Comparison of ENCODE assay signal across 26 cellular contexts in genomic region chr1:28428012-28428411, GRCh38. TPM values are rescaled to one million over a fixed set of nuclear protein-coding genes. Genes with fewer than 3 reads are reported as not detected.
DNase-seq lines count a peak whose midpoint lies in the region; ATAC-seq, FAIRE-seq and TF ChIP-seq lines count a peak whose summit lies in the region.
"Had no signal": no experiment of that assay in that cellular context is flagged by ENCODE, and none has a peak within 500 bp of the region (broad histone marks: within the 10 kb centered on the region; RNA-seq: fewer than 3 reads in every experiment).

No MANE protein-coding gene starts in this region.

- RAD21 ChIA-PET in GM12878 (lab: Charles Lee; ENCODE audit: unreplicated experiment), result no interaction called here

- H3K18ac ChIP-seq in trophoblast cell (ENCODE audit: low read length), result no peak overlapping the region

- no peak overlapping the region for H4K12ac ChIP-seq in trophoblast cell (ENCODE audit: low read depth, low read length)

- TF ChIP-seq POLR2A in GM12878 (IDR thresholded peaks at IDR 0.05; ENCODE audit: low read depth, low read length) (no peak), GM12892 (IDR thresholded peaks at IDR 0.05; ENCODE audit: low read depth, low read length) (no peak)

- no peak overlapping the region for H2BK5ac ChIP-seq in trophoblast cell (ENCODE audit: low read depth, low read length, poor library complexity)

- H3K14ac ChIP-seq in trophoblast cell (ENCODE audit: low read length), result no peak overlapping the region

- peak; percentile 70 for ATAC-seq in GM12878
- no peak for ATAC-seq in HG02973 (IDR thresholded peaks at IDR 0.05; ENCODE audit: unreplicated experiment)
- ATAC-seq: activated T-cell treated with anti-CD3 and anti-CD28 coated beads, Interleukin-2, amount 50 U/mL, for 4 hours had no signal

- H2BK12ac ChIP-seq in trophoblast cell (ENCODE audit: low read length), result no peak overlapping the region

- peak in 1 of 2 experiments; percentile 62; a peak in 1 of 4 replicates for TF ChIP-seq EP300 in GM12878 (IDR thresholded peaks at IDR 0.05; ENCODE audit: borderline replicate concordance in 1 of 2, control insufficient read depth in 1 of 2, low read depth in 2 of 2, low read length in 2 of 2)

- no peaks in the 10 kb centered on the region for H3K9me3 ChIP-seq in BLaER1 treated with 17β-estradiol and CSF1 and Interleukin-3, amounts not matched to agents 10 nM and 100 nM (replicated peaks in 1 of 11)
- H3K9me3 ChIP-seq in GM12878 (replicated peaks; ENCODE audit: control insufficient read depth, insufficient read depth, low read length) (no peaks in the 10 kb centered on the region), trophoblast cell (ENCODE audit: insufficient read depth, low read depth, low read length) (no peaks in the 10 kb centered on the region)
- H3K9me3 ChIP-seq: Caco-2, tibial nerve had no signal

- no peak overlapping the region for H4K91ac ChIP-seq in trophoblast cell (ENCODE audit: low read depth, low read length)

- no peak for DNase-seq in GM18507 (ENCODE audit: extremely low spot score, insufficient read length, low read depth)
- peak; percentile 75 for DNase-seq in NOMO-1 treated with DMSO at 0.1 percent for 48 hours (lab: John Stamatoyannopoulos, UW; ENCODE audit: unreplicated experiment)
- no peak for DNase-seq in GM12878 (ENCODE audit: low read depth, low spot score)
- DNase-seq in trophoblast cell, result no peak
- DNase-seq in GM12892 (ENCODE audit: insufficient read length), result no peak
- no peak for DNase-seq in NCI-H187 (lab: John Stamatoyannopoulos, UW)
- DNase-seq: activated CD4-positive, alpha-beta T cell treated with anti-CD3 and anti-CD28 coated beads for 1 hour; activated naive CD4-positive, alpha-beta T cell treated with Interleukin-2 at 50 U/mL for 16 hours; activated T-cell treated with anti-CD3 and anti-CD28 coated beads, Interleukin-2, amount 50 U/mL, for 4 hours; amniotic stem cell; Caco-2; mesenchymal stem cell; naive B cell; NCI-H1417; NCI-H2107; NCI-H510A treated with DMSO at 0.1 percent for 48 hours; NK-92 treated with Interleukin-12 subunit alpha and Interleukin-12 subunit beta, amount 100 ng/mL, for 24 hours; occipital lobe; retina; stimulated activated CD4-positive, alpha-beta T cell treated with anti-CD3 and anti-CD28 coated beads, Interleukin-4, amount 100 ng/mL, for 24 hours had no signal

- SMC1A ChIA-PET in GM12878 (lab: Charles Lee; ENCODE audit: uncharacterized antibody, unreplicated experiment), result interaction anchor here (0.8 to 2.0 kb wide), 8 partner anchors 10 to 179 kb away, joined by 3 to 5 read pairs (median 4); no protein-coding TSS in a partner anchor

- H3K27me3 ChIP-seq in BLaER1 treated with 17β-estradiol and CSF1 and Interleukin-3, amounts not matched to agents 10 nM and 100 nM, result no peaks in the 10 kb centered on the region
- H3K27me3 ChIP-seq in GM12878 (replicated peaks in 1 of 2; ENCODE audit: control insufficient read depth in 2 of 2, insufficient read depth in 2 of 2, low read length in 1 of 2) (no peaks in the 10 kb centered on the region), trophoblast cell (ENCODE audit: insufficient read depth, low read length) (no peaks in the 10 kb centered on the region)
- H3K27me3 ChIP-seq: tibial nerve had no signal

- H4K8ac ChIP-seq in trophoblast cell (ENCODE audit: low read depth, low read length), result no peak overlapping the region

- H2BK120ac ChIP-seq in trophoblast cell (ENCODE audit: insufficient read depth, low read length, poor library complexity), result no peak overlapping the region

- WGBS in GM12878 (ENCODE audit: insufficient coverage, insufficient replicate concordance, low lambda C conversion rate, missing lambda C conversion rate), result 0% methylated on average over 1 of the region's 1 CpG
- whole genome bisulfite sequencing in trophoblast cell (ENCODE audit: extremely low coverage, insufficient coverage, insufficient read length), result no CpG with 5 or more reads among the region's 1 CpG

- FAIRE-seq in GM18507 (lab: Jason Lieb, UNC) (peak; percentile 47), GM12878 (lab: Jason Lieb, UNC) (no peak), GM12892 (lab: Jason Lieb, UNC) (no peak)
- FAIRE-seq: A204.1, bronchial epithelial cell had no signal

- H3K4me2 ChIP-seq in BLaER1 treated with 17β-estradiol and CSF1 and Interleukin-3, amounts not matched to agents 10 nM and 100 nM, result peak overlapping the region in 6 of 11 experiments; percentile 4 to 77 (median 52); a peak in 9 of 22 replicates
- H3K4me2 ChIP-seq in GM12878 (ENCODE audit: control insufficient read depth, insufficient read depth) (no peak overlapping the region), trophoblast cell (ENCODE audit: low read length) (no peak overlapping the region)

- no peak overlapping the region for H3K4ac ChIP-seq in trophoblast cell (ENCODE audit: low read depth, low read length)

- peaks cover 0 to 37% (median 18%) of the 10 kb centered on the region in 11 experiments; a peak in 17 of 22 replicates for H3K36me3 ChIP-seq in BLaER1 treated with 17β-estradiol and CSF1 and Interleukin-3, amounts not matched to agents 10 nM and 100 nM
- H3K36me3 ChIP-seq in GM12878 (ENCODE audit: control insufficient read depth in 2 of 2, insufficient read depth in 2 of 2, low read length in 1 of 2) (no peaks in the 10 kb centered on the region), trophoblast cell (ENCODE audit: control insufficient read depth in 1 of 2, insufficient read depth in 2 of 2, low read length in 2 of 2) (peaks cover under 1 to 2% of the 10 kb centered on the region in 2 experiments)

- 0 out of 22 replicates have a peak overlapping the region, but pooled peaks of 1 of the 11 experiments have one; percentile 14 for H3K9ac ChIP-seq in BLaER1 treated with 17β-estradiol and CSF1 and Interleukin-3, amounts not matched to agents 10 nM and 100 nM
- H3K9ac ChIP-seq in GM12878 (ENCODE audit: control insufficient read depth, insufficient read depth, low read length) (no peak overlapping the region), trophoblast cell (ENCODE audit: low read length) (no peak overlapping the region)

- peak overlapping the region in 2 of 11 experiments; percentile 0 to 49; a peak in 3 of 22 replicates for H3K27ac ChIP-seq in BLaER1 treated with 17β-estradiol and CSF1 and Interleukin-3, amounts not matched to agents 10 nM and 100 nM
- H3K27ac ChIP-seq in GM12878 (ENCODE audit: control insufficient read depth, insufficient read depth) (peak overlapping the region; percentile 43; the same call in 1 of the 2 replicates), trophoblast cell (ENCODE audit: low read depth, low read length) (no peak overlapping the region)
- H3K27ac ChIP-seq: coronary artery, tibial nerve had no signal

- no peaks in the 10 kb centered on the region for H3K79me1 ChIP-seq in trophoblast cell (ENCODE audit: low read length)

- no peak overlapping the region for H3K23ac ChIP-seq in trophoblast cell (ENCODE audit: low read length)

- peaks cover 0 to 13% (median 4%) of the 10 kb centered on the region in 11 experiments; a peak in 7 of 22 replicates for H4K20me1 ChIP-seq in BLaER1 treated with 17β-estradiol and CSF1 and Interleukin-3, amounts not matched to agents 10 nM and 100 nM
- H4K20me1 ChIP-seq in GM12878 (ENCODE audit: control insufficient read depth, insufficient read depth), result no peaks in the 10 kb centered on the region

- BruUV-seq in GM12878 (replicated peaks; lab: Mats Ljungman, UMichigan), result TSS peak; percentile 30

- no peak overlapping the region for H2AK5ac ChIP-seq in trophoblast cell (ENCODE audit: low read length)

- H3K79me2 ChIP-seq in GM12878 (ENCODE audit: control insufficient read depth, insufficient read depth, low read length) (no peaks in the 10 kb centered on the region), trophoblast cell (ENCODE audit: control insufficient read depth, insufficient read depth, low read length, poor library complexity) (no peaks in the 10 kb centered on the region)

- POLR2A ChIA-PET in GM12878 (lab: Charles Lee), result interaction anchor here (0.6 to 1.2 kb wide), 2 partner anchors 154 to 180 kb away, joined by 3 to 8 read pairs; no protein-coding TSS in a partner anchor

- TF ChIP-seq RAD21 in GM12878 (IDR thresholded peaks at IDR 0.05; ENCODE audit: insufficient read depth, low read depth, low read length), result no peak

- intact Hi-C loops in GM12878 (cut with micrococcal nuclease; ENCODE audit: unreplicated experiment), result no loop called here

- in situ Hi-C loops in GM12878 (cut with MboI), result no loop called here

- H3K4me1 ChIP-seq in BLaER1 treated with 17β-estradiol and CSF1 and Interleukin-3, amounts not matched to agents 10 nM and 100 nM, result peaks cover 0 to 71% (median 13%) of the 10 kb centered on the region in 10 experiments; a peak in 15 of 20 replicates
- H3K4me1 ChIP-seq in GM12878 (ENCODE audit: control insufficient read depth, insufficient read depth, low read length) (peaks cover 8% of the 10 kb centered on the region), trophoblast cell (ENCODE audit: control insufficient read depth in 1 of 2, insufficient read depth in 2 of 2, low read length in 2 of 2) (no peaks in the 10 kb centered on the region)
- H3K4me1 ChIP-seq: Caco-2, tibial nerve had no signal

- CTCF ChIA-PET in GM12878 (lab: Yijun Ruan, JAX), result interaction anchor here (1.0 to 2.5 kb wide), 6 partner anchors 8 to 449 kb away, joined by 3 to 7 read pairs (median 3); no protein-coding TSS in a partner anchor

- TF ChIP-seq CTCF in GM12878 (IDR thresholded peaks at IDR 0.05 in 2 of 3, conservative IDR thresholded peaks at IDR 0.05 in 1 of 3; ENCODE audit: control insufficient read depth in 2 of 3, extremely low read depth in 1 of 3, insufficient read depth in 1 of 3, low read depth in 3 of 3, low read length in 3 of 3), result no peak

- H3K4me3 ChIP-seq in BLaER1 treated with 17β-estradiol and CSF1 and Interleukin-3, amounts not matched to agents 10 nM and 100 nM, result no peak overlapping the region
- no peak overlapping the region for H3K4me3 ChIP-seq in GM12878
- H3K4me3 ChIP-seq in trophoblast cell (ENCODE audit: low read depth, low read length), result no peak overlapping the region
- H3K4me3 ChIP-seq: coronary artery, tibial nerve had no signal

- H2AFZ ChIP-seq in GM12878 (ENCODE audit: control insufficient read depth, low read depth, low read length) (no peak overlapping the region), trophoblast cell (ENCODE audit: insufficient read depth, low read length, poor library complexity) (no peak overlapping the region)

RNA-seq across cellular contexts. Expression of gene PHACTR4, which starts 58.5 kb away (rescaled TPM):
- total RNA-seq in GM12878 (2013; cell fraction: nucleolus; rRNA removed), result 25.2 and 26.3 TPM in 2 replicates
- total RNA-seq in GM12878 (2014; rRNA removed), result 10.1 and 10.4 TPM in 2 replicates
- 12.4 and 13.1 TPM in 2 replicates for total RNA-seq in GM12878 (2014; rRNA removed; fragmentation: Illumina TruSeq; extraction: Trizol)
- 25.4 and 28.7 TPM in 2 replicates for total RNA-seq in GM12878 (2021)
- polyA plus RNA-seq in GM12878 (2011; ENCODE audit: low read depth), result 9.2 TPM
- 9.1 and 10.4 TPM in 2 replicates for polyA plus RNA-seq in GM12878 (2011; rRNA removed)
- polyA plus RNA-seq in GM12878 (2011; cell fraction: cytosol; rRNA removed), result 9.5 and 16.4 TPM in 2 replicates
- polyA plus RNA-seq in GM12878 (2011; cell fraction: nucleus; rRNA removed), result 5.5 and 9.3 TPM in 2 replicates
- polyA plus RNA-seq in GM12878 (2012), result 11.5 and 13.2 TPM in 2 replicates
- 34.2 and 37.7 TPM in 2 replicates for polyA plus RNA-seq in GM12878 (2014; fragmentation: Illumina TruSeq; extraction: Trizol)
- polyA plus RNA-seq in GM12878 (2014; fragmentation: Nextera tagmentation; extraction: Ambion mirVana), result 1 to 10 TPM; 8.9 to 9.3 TPM
- 12.5 and 12.9 TPM in 2 replicates for polyA plus RNA-seq in GM12878 (2014; rRNA removed)
- 10 to 100 TPM; 16.9 to 19.0 TPM for polyA plus RNA-seq in GM12878 (2016; fragmentation: Nextera tagmentation; extraction: Ambion mirVana)
- polyA minus RNA-seq in GM12878 (2011; rRNA and poly(A)+ RNA removed), result 10.5 and 13.9 TPM in 2 replicates
- 6.4 and 7.0 TPM in 2 replicates for polyA minus RNA-seq in GM12878 (2011; cell fraction: cytosol; rRNA and poly(A)+ RNA removed)
- polyA minus RNA-seq in GM12878 (2011; cell fraction: nucleus; rRNA and poly(A)+ RNA removed), result 3.9 and 5.2 TPM in 2 replicates
- 29.1 and 30.3 TPM in 2 replicates for polyA plus RNA-seq in trophoblast cell (2013)
- 13.0 TPM for polyA plus RNA-seq in GM12892 (2012; ENCODE audit: missing spikeins)

Comparison
In these comparisons a context has a peak if more than half of its experiments do, and no peak if none do; other contexts are left out.
1. H3K4me2 ChIP-seq: peak in BLaER1 treated with 17β-estradiol and CSF1 and Interleukin-3, amounts not matched to agents 10 nM and 100 nM (6 of 11); none in GM12878 (single experiment) and trophoblast cell (single experiment).